10 cellular contexts compared by ENCODE assay signal in genomic region chr6:37005827-37006514, GRCh38. TPM values are rescaled to one million over a fixed set of nuclear protein-coding genes. Genes with fewer than 3 reads are reported as not detected.
A peak's percentile ranks its signal among the peaks of the same experiment; 100 is the strongest.
DNase-seq lines count a peak whose midpoint lies in the region; ATAC-seq and TF ChIP-seq lines count a peak whose summit lies in the region.
"Had no signal": no experiment of that assay in that cellular context is flagged by ENCODE, and none has a peak within 500 bp of the region (broad histone marks: within the 10 kb centered on the region; RNA-seq: fewer than 3 reads in every experiment).

No MANE protein-coding gene starts in this region.

- ATAC-seq in GM21576 (IDR thresholded peaks at IDR 0.05; ENCODE audit: unreplicated experiment) (peak; percentile 3), HG03342 (IDR thresholded peaks at IDR 0.05; ENCODE audit: unreplicated experiment) (no peak)

- H3K9me3 ChIP-seq in SU-DHL-6 (ENCODE audit: insufficient read depth, low read length) (no peaks in the 10 kb centered on the region), muscle layer of colon (ENCODE audit: low read length) (no peaks in the 10 kb centered on the region)

- H3K27me3 Mint-ChIP-seq in activated CD4-positive, alpha-beta T cell treated with anti-CD3 and anti-CD28 coated beads, Interleukin-2, amount 10 ng/mL, durations not matched to agents 24 days and 14 days: peaks cover 7% of the 10 kb centered on the region

- H3K27me3 ChIP-seq in SU-DHL-6 (ENCODE audit: low read length) (no peaks in the 10 kb centered on the region), muscle layer of colon (ENCODE audit: control insufficient read depth in 1 of 2, insufficient read depth in 2 of 2, low read length in 2 of 2) (no peaks in the 10 kb centered on the region)

- no peaks in the 10 kb centered on the region for H3K9me2 ChIP-seq in SU-DHL-6 (replicated peaks; ENCODE audit: insufficient read depth, low read length)

- H3K27ac Mint-ChIP-seq in activated CD4-positive, alpha-beta T cell treated with anti-CD3 and anti-CD28 coated beads, Interleukin-2, amount 10 ng/mL, durations not matched to agents 24 days and 14 days: no peak overlapping the region

- H3K27ac ChIP-seq in SU-DHL-6 (ENCODE audit: low read depth, low read length) (peak overlapping the region; percentile 66), muscle layer of colon (ENCODE audit: low read depth, low read length) (peak overlapping the region; percentile 44)
- H3K27ac ChIP-seq: KMS-11 had no signal

- H3K4me1 Mint-ChIP-seq in activated CD4-positive, alpha-beta T cell treated with anti-CD3 and anti-CD28 coated beads, Interleukin-2, amount 10 ng/mL, durations not matched to agents 24 days and 14 days: peaks cover 12% of the 10 kb centered on the region

- H3K4me2 ChIP-seq in SU-DHL-6 (ENCODE audit: low read depth, low read length, poor library complexity, severe bottlenecking): peak overlapping the region; percentile 70
- H3K4me2 ChIP-seq: KMS-11 had no signal

- DNase-seq in GM12864 (ENCODE audit: low read depth): no peak
- no peak for DNase-seq in C1 segment of cervical spinal cord (lab: John Stamatoyannopoulos, UW)
- no peak for DNase-seq in amniotic stem cell (lab: John Stamatoyannopoulos, UW)
- no peak for DNase-seq in activated CD4-positive, alpha-beta T cell treated with anti-CD3 and anti-CD28 coated beads, Interleukin-2, amount 10 ng/mL, durations not matched to agents 24 days and 14 days

- H3K79me2 ChIP-seq in SU-DHL-6 (ENCODE audit: insufficient read depth, low read length): peaks cover 11% of the 10 kb centered on the region; the same call in 1 of the 2 replicates

- no peak overlapping the region for H3K4me3 Mint-ChIP-seq in activated CD4-positive, alpha-beta T cell treated with anti-CD3 and anti-CD28 coated beads, Interleukin-2, amount 10 ng/mL, durations not matched to agents 24 days and 14 days

- peaks cover 26% of the 10 kb centered on the region; the same call in 1 of the 2 replicates for H3F3A ChIP-seq in SU-DHL-6 (ENCODE audit: insufficient read depth)

- intact Hi-C loops in activated CD4-positive, alpha-beta T cell treated with anti-CD3 and anti-CD28 coated beads, Interleukin-2, amount 10 ng/mL, durations not matched to agents 24 days and 14 days (cut with micrococcal nuclease): no loop called here

- peak overlapping the region; percentile 20 for H2AFZ ChIP-seq in SU-DHL-6 (ENCODE audit: low read depth, low read length, severe bottlenecking)

- no peaks in the 10 kb centered on the region for H3K36me3 Mint-ChIP-seq in activated CD4-positive, alpha-beta T cell treated with anti-CD3 and anti-CD28 coated beads, Interleukin-2, amount 10 ng/mL, durations not matched to agents 24 days and 14 days (ENCODE audit: low read depth)

- H3K9ac ChIP-seq in SU-DHL-6 (ENCODE audit: low read length) (peak overlapping the region; percentile 65), muscle layer of colon (ENCODE audit: low read length) (no peak overlapping the region)
- H3K9ac ChIP-seq: KMS-11 had no signal

- no peaks in the 10 kb centered on the region for H3K9me3 Mint-ChIP-seq in activated CD4-positive, alpha-beta T cell treated with anti-CD3 and anti-CD28 coated beads, Interleukin-2, amount 10 ng/mL, durations not matched to agents 24 days and 14 days

- H3K4me3 ChIP-seq in GM12864 (ENCODE audit: low read depth, low read length): peak overlapping the region; percentile 83
- H3K4me3 ChIP-seq in SU-DHL-6 (ENCODE audit: insufficient read depth, low read length, poor library complexity, severe bottlenecking): peak overlapping the region; percentile 58
- no peak overlapping the region for H3K4me3 ChIP-seq in muscle layer of colon (ENCODE audit: low read depth in 1 of 2, low read length in 2 of 2)

- no peaks in the 10 kb centered on the region for H4K20me1 ChIP-seq in SU-DHL-6 (ENCODE audit: low read depth, low read length)

- TF ChIP-seq CTCF in GM12864 (IDR thresholded peaks at IDR 0.05; ENCODE audit: low read depth, low read length, missing control alignments) (no peak), SU-DHL-6 (IDR thresholded peaks at IDR 0.05; ENCODE audit: insufficient read depth, low read length, poor library complexity, severe bottlenecking) (no peak)

- H3K4me1 ChIP-seq in muscle layer of colon (ENCODE audit: insufficient read depth, low read length): no peaks in the 10 kb centered on the region

- H3K36me3 ChIP-seq in SU-DHL-6 (ENCODE audit: low read length) (no peaks in the 10 kb centered on the region), muscle layer of colon (ENCODE audit: insufficient read depth, low read length) (no peaks in the 10 kb centered on the region)

RNA-seq across cellular contexts. Expression of gene FGD2, which starts 0.5 kb away (rescaled TPM):
- 0.57 and 0.58 TPM in 2 replicates for total RNA-seq in activated CD4-positive, alpha-beta T cell treated with anti-CD3 and anti-CD28 coated beads, Interleukin-2, amount 10 ng/mL, durations not matched to agents 24 days and 14 days
- total RNA-seq: dermis microvascular lymphatic vessel endothelial cell had no signal

RNA-seq across cellular contexts. Expression of gene MTCH1, which starts 20.0 kb away (rescaled TPM):
- total RNA-seq in activated CD4-positive, alpha-beta T cell treated with anti-CD3 and anti-CD28 coated beads, Interleukin-2, amount 10 ng/mL, durations not matched to agents 24 days and 14 days: 119 TPM in 2 replicates

RNA-seq across cellular contexts. Expression of gene PI16, which starts 51.4 kb away (rescaled TPM):
- total RNA-seq in activated CD4-positive, alpha-beta T cell treated with anti-CD3 and anti-CD28 coated beads, Interleukin-2, amount 10 ng/mL, durations not matched to agents 24 days and 14 days: not detected in 2 replicates

Comparison
In these comparisons a context has a peak if more than half of its experiments do, and no peak if none do; other contexts are left out.
1. H3K4me3 ChIP-seq: peak in GM12864 (single experiment) and SU-DHL-6 (single experiment); none in muscle layer of colon (0 of 2).